ENCODE assay signal across 8 cellular contexts in the genomic region with DNA sequence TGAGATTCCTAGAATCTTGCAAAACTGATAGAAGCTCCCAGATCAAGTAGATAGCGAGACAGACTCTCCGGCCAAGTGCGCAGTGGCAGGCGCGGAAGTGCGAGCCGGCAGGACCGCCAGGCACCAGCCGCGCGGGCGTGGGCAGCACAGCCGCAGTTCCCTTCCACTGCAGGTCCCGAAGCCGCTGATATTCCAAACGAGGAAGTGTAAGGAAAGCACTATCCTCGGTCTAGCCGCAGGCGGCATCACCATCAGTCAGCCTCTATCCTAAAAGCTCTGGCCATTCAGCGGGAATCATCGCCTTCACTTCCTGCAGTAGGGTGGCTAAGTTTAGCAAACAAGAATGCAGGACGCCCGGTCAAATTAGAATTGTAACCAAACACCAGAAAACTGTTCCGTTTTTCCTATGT. TPM values are rescaled to one million over a fixed set of nuclear protein-coding genes. Genes with fewer than 3 reads are reported as not detected.
A peak's percentile ranks its signal among the peaks of the same experiment; 100 is the strongest.
DNase-seq lines count a peak whose midpoint lies in the region; ATAC-seq and TF ChIP-seq lines count a peak whose summit lies in the region.

No MANE protein-coding gene starts in this region.

- H3K4me3 ChIP-seq in GM12875 (ENCODE audit: low read depth, low read length) (peak overlapping the region; percentile 82), fibroblast of villous mesenchyme (ENCODE audit: low read depth, low read length) (peak overlapping the region; percentile 88), vagina (peak overlapping the region; percentile 70)
- H3K4me3 ChIP-seq in naive thymus-derived CD4-positive, alpha-beta T cell (ENCODE audit: low read length), result peak overlapping the region; percentile 67

- peak overlapping the region; percentile 75 to 94 (median 81) for H3K27ac Mint-ChIP-seq in naive thymus-derived CD4-positive, alpha-beta T cell

- POLR2A ChIA-PET in naive thymus-derived CD4-positive, alpha-beta T cell (lab: Charles Lee), result interaction anchor here (0.7 to 3.2 kb wide), 5 partner anchors 11 to 293 kb away, joined by 3 to 18 read pairs (median 3); a partner anchor contains a TSS

- DNase-seq in AG08395 (ENCODE audit: low spot score), result peak; percentile 40
- DNase-seq in NCI-H1105 treated with DMSO at 0.1 percent for 48 hours (lab: John Stamatoyannopoulos, UW), result peak; percentile 49
- DNase-seq in activated T-cell treated with anti-CD3 and anti-CD28 coated beads, Interleukin-2, amount 50 U/mL, for 48 hours, result peak; percentile 46 to 55
- DNase-seq in fibroblast of villous mesenchyme (ENCODE audit: low read depth), result peak; percentile 69
- peak in 6 of 9 donors; percentile 12 to 50 (median 23) for DNase-seq in naive thymus-derived CD4-positive, alpha-beta T cell
- no peak for DNase-seq in vagina (ENCODE audit: extremely low spot score in 2 of 2)

- peak overlapping the region; percentile 57 for H3K27ac ChIP-seq in naive thymus-derived CD4-positive, alpha-beta T cell (ENCODE audit: low read depth, low read length)
- peak overlapping the region; percentile 79 for H3K27ac ChIP-seq in vagina

- H3K4me3 Mint-ChIP-seq in naive thymus-derived CD4-positive, alpha-beta T cell, result peak overlapping the region; percentile 91 to 98 (median 94)

- peaks cover 0 to 14% (median 0%) of the 10 kb centered on the region in 5 donors for H3K36me3 Mint-ChIP-seq in naive thymus-derived CD4-positive, alpha-beta T cell

- H3K9me3 ChIP-seq in naive thymus-derived CD4-positive, alpha-beta T cell (ENCODE audit: control insufficient read depth in 2 of 3, low read length in 3 of 3), result no peaks in the 10 kb centered on the region
- no peaks in the 10 kb centered on the region for H3K9me3 ChIP-seq in vagina

- H3K4me1 Mint-ChIP-seq in naive thymus-derived CD4-positive, alpha-beta T cell, result peaks cover 13 to 28% (median 21%) of the 10 kb centered on the region in 7 donors

- intact Hi-C loops in naive thymus-derived CD4-positive, alpha-beta T cell (cut with micrococcal nuclease), result loop anchor here (2.0 kb wide), 2 partner anchors 14 to 296 kb away; a partner anchor contains a TSS
- intact Hi-C loops in vagina (cut with DNase I), result loop anchor here (2.0 to 5.0 kb wide), 2 partner anchors 16 to 42 kb away; no protein-coding TSS in a partner anchor

- TF ChIP-seq POLR2A in vagina (IDR thresholded peaks at IDR 0.05), result peak in 1 of 2 donors; percentile 6

- peak; percentile 36 for ATAC-seq in HG02759 (IDR thresholded peaks at IDR 0.05; ENCODE audit: unreplicated experiment)
- ATAC-seq in naive thymus-derived CD4-positive, alpha-beta T cell, result peak; percentile 27

- TF ChIP-seq CTCF in GM12875 (IDR thresholded peaks at IDR 0.05; ENCODE audit: borderline replicate concordance, insufficient read depth, low read depth, low read length), result no peak
- no peak for TF ChIP-seq CTCF in fibroblast of villous mesenchyme (IDR thresholded peaks at IDR 0.05; ENCODE audit: insufficient read depth, low read depth, low read length)
- no peak for TF ChIP-seq CTCF in vagina (IDR thresholded peaks at IDR 0.05)

- no peaks in the 10 kb centered on the region for H3K9me3 Mint-ChIP-seq in naive thymus-derived CD4-positive, alpha-beta T cell

- peaks cover 0 to 6% (median 5%) of the 10 kb centered on the region in 3 experiments for H3K36me3 ChIP-seq in naive thymus-derived CD4-positive, alpha-beta T cell (ENCODE audit: control insufficient read depth in 2 of 3, insufficient read depth in 3 of 3, low read length in 3 of 3)
- H3K36me3 ChIP-seq in vagina, result peaks cover 0 to 8% of the 10 kb centered on the region in 2 donors

- CTCF ChIA-PET in naive thymus-derived CD4-positive, alpha-beta T cell (lab: Charles Lee), result interaction anchor here (1.3 to 1.4 kb wide), 2 partner anchors 12 to 17 kb away, joined by 3 read pairs; a partner anchor contains a TSS

- peaks cover 3 to 16% of the 10 kb centered on the region in 2 donors for H3K4me1 ChIP-seq in naive thymus-derived CD4-positive, alpha-beta T cell (ENCODE audit: control insufficient read depth in 2 of 2, insufficient read depth in 2 of 2, low read length in 2 of 2)
- peaks cover 19% of the 10 kb centered on the region for H3K4me1 ChIP-seq in vagina

- H3K27me3 Mint-ChIP-seq in naive thymus-derived CD4-positive, alpha-beta T cell, result peaks cover 0 to 9% (median 0%) of the 10 kb centered on the region in 5 donors

- H3K27me3 ChIP-seq in naive thymus-derived CD4-positive, alpha-beta T cell (ENCODE audit: control insufficient read depth in 2 of 2, insufficient read depth in 2 of 2, low read length in 2 of 2), result no peaks in the 10 kb centered on the region
- H3K27me3 ChIP-seq in vagina, result no peaks in the 10 kb centered on the region

RNA-seq across cellular contexts. Expression of a gene that starts 0.7 kb away (rescaled TPM):
- total RNA-seq in fibroblast of villous mesenchyme (5.8 and 7.8 TPM in 2 replicates), vagina (2.7 TPM)
- total RNA-seq in naive thymus-derived CD4-positive, alpha-beta T cell, result 10 to 100 TPM in 3 of 5 experiments, 1 to 10 TPM in 2; 6.8 to 18.8 (median 11.4) TPM
- polyA plus RNA-seq in naive thymus-derived CD4-positive, alpha-beta T cell, result 10 to 100 TPM; 10.4 to 11.4 TPM

RNA-seq across cellular contexts. Expression of a gene that starts 17.3 kb away (rescaled TPM):
- total RNA-seq in fibroblast of villous mesenchyme, result 24.5 and 40.2 TPM in 2 replicates
- total RNA-seq in naive thymus-derived CD4-positive, alpha-beta T cell, result 10 to 100 TPM; 57.6 to 65.0 (median 58.8) TPM
- polyA plus RNA-seq in naive thymus-derived CD4-positive, alpha-beta T cell, result 10 to 100 TPM; 60.4 to 64.7 TPM
- 28.5 TPM for total RNA-seq in vagina

RNA-seq across cellular contexts. Expression of a gene that starts 45.1 kb away (rescaled TPM):
- total RNA-seq in fibroblast of villous mesenchyme, result 194 and 226 TPM in 2 replicates
- total RNA-seq in naive thymus-derived CD4-positive, alpha-beta T cell, result 10 to 100 TPM; 49.8 to 75.1 (median 67.2) TPM
- polyA plus RNA-seq in naive thymus-derived CD4-positive, alpha-beta T cell, result 100 to 1,000 TPM; 108 to 109 TPM
- total RNA-seq in vagina, result 79.8 TPM

RNA-seq across cellular contexts. Expression of a gene that starts 45.3 kb away (rescaled TPM):
- total RNA-seq in fibroblast of villous mesenchyme (24.2 and 25.5 TPM in 2 replicates), vagina (17.4 TPM)
- total RNA-seq in naive thymus-derived CD4-positive, alpha-beta T cell, result 10 to 100 TPM; 20.2 to 48.6 (median 31.8) TPM
- polyA plus RNA-seq in naive thymus-derived CD4-positive, alpha-beta T cell, result 10 to 100 TPM; 46.4 to 58.2 TPM

Comparison
In these comparisons a context has a peak if more than half of its experiments do, and no peak if none do; other contexts are left out.
1. DNase-seq: peak in AG08395 (single experiment), NCI-H1105 treated with DMSO at 0.1 percent for 48 hours (single experiment), activated T-cell treated with anti-CD3 and anti-CD28 coated beads, Interleukin-2, amount 50 U/mL, for 48 hours (2 of 2), fibroblast of villous mesenchyme (single experiment) and naive thymus-derived CD4-positive, alpha-beta T cell (6 of 9); none in vagina (0 of 2).
2. Peak in every context shown above with its lines, with median percentiles within 50 percentile points of each other: H3K4me3 ChIP-seq.